In genomic region chr21:14616303-14617039, GRCh38 we compare ENCODE assay signal across 19 cellular contexts.
DNase-seq lines count a peak whose midpoint lies in the region; ATAC-seq and TF ChIP-seq lines count a peak whose summit lies in the region.
"Had no signal": no experiment of that assay in that cellular context is flagged by ENCODE, and none has a peak within 500 bp of the region (broad histone marks: within the 10 kb centered on the region; RNA-seq: fewer than 3 reads in every experiment).

No MANE protein-coding gene starts in this region.

- H4K20me1 ChIP-seq in GM23338 (replicated peaks; ENCODE audit: insufficient read depth): no peaks in the 10 kb centered on the region

- H3K27me3 ChIP-seq in GM23338 (ENCODE audit: insufficient read depth): no peaks in the 10 kb centered on the region
- H3K27me3 ChIP-seq: BE2C, Peyer's patch, sigmoid colon, tibial nerve had no signal

- H3K4me3 ChIP-seq in GM23338: peak overlapping the region; percentile 14
- H3K4me3 ChIP-seq: HAP-1, Peyer's patch, sigmoid colon, tibial nerve had no signal

- H3K4me1 Mint-ChIP-seq in GM23338: peaks cover 75% of the 10 kb centered on the region
- H3K4me1 Mint-ChIP-seq in activated naive CD8-positive, alpha-beta T cell treated with anti-CD3 and anti-CD28 coated beads, Interleukin-2, amount 50 U/mL, for 24 hours: peaks cover 47% of the 10 kb centered on the region

- peak overlapping the region; percentile 34 for H3K4me2 ChIP-seq in GM23338

- no peak overlapping the region for H2AFZ ChIP-seq in GM23338

- DNase-seq in GM23338 (ENCODE audit: low spot score) (peak; percentile 68), MV-4-11 (lab: John Stamatoyannopoulos, UW) (peak; percentile 24), kidney tubule cell (ENCODE audit: low spot score) (peak; percentile 13), 8988T (no peak), NCI-H1694 treated with DMSO at 0.1 percent for 48 hours (lab: John Stamatoyannopoulos, UW) (no peak), NCI-H1694 (lab: John Stamatoyannopoulos, UW) (no peak)
- no peak for DNase-seq in activated naive CD8-positive, alpha-beta T cell treated with anti-CD3 and anti-CD28 coated beads, Interleukin-2, amount 50 U/mL, for 24 hours
- DNase-seq: activated naive CD4-positive, alpha-beta T cell treated with anti-CD3 and anti-CD28 coated beads for 36 hours; BE2C; glutamatergic neuron; NCI-H2081; NCI-H69; occipital lobe; Peyer's patch; sigmoid colon had no signal

- H3F3A ChIP-seq in GM23338 (replicated peaks; ENCODE audit: low read depth): no peaks in the 10 kb centered on the region

- H3K36me3 ChIP-seq in GM23338 (ENCODE audit: insufficient read depth): peaks cover 8% of the 10 kb centered on the region
- H3K36me3 ChIP-seq: BE2C, HAP-1, Peyer's patch, sigmoid colon, tibial nerve had no signal

- peak overlapping the region; percentile 55 for H3K4me3 Mint-ChIP-seq in GM23338
- peak overlapping the region; percentile 36 for H3K4me3 Mint-ChIP-seq in activated naive CD8-positive, alpha-beta T cell treated with anti-CD3 and anti-CD28 coated beads, Interleukin-2, amount 50 U/mL, for 24 hours
- H3K4me3 Mint-ChIP-seq: activated naive CD4-positive, alpha-beta T cell treated with anti-CD3 and anti-CD28 coated beads for 36 hours had no signal

- H3K27ac ChIP-seq in GM23338 (ENCODE audit: low read depth): peak overlapping the region; percentile 96
- H3K27ac ChIP-seq: Peyer's patch, sigmoid colon, tibial nerve had no signal

- peaks cover 58% of the 10 kb centered on the region for H3K4me1 ChIP-seq in GM23338 (ENCODE audit: insufficient read depth)
- H3K4me1 ChIP-seq: BE2C, Peyer's patch, sigmoid colon, tibial nerve had no signal

- peaks cover 3% of the 10 kb centered on the region for H3K27me3 Mint-ChIP-seq in GM23338 (ENCODE audit: insufficient read depth, low read depth, poor library complexity)
- no peaks in the 10 kb centered on the region for H3K27me3 Mint-ChIP-seq in activated naive CD8-positive, alpha-beta T cell treated with anti-CD3 and anti-CD28 coated beads, Interleukin-2, amount 50 U/mL, for 24 hours

- no peaks in the 10 kb centered on the region for H3K9me2 ChIP-seq in GM23338 (ENCODE audit: insufficient read depth)

- H3K79me2 ChIP-seq in GM23338 (replicated peaks; ENCODE audit: insufficient read depth): no peaks in the 10 kb centered on the region

- TF ChIP-seq CTCF in GM23338 (conservative IDR thresholded peaks at IDR 0.05; ENCODE audit: low read depth in 2 of 2): no peak

- peaks cover 18% of the 10 kb centered on the region for H3K9me3 Mint-ChIP-seq in GM23338
- H3K9me3 Mint-ChIP-seq in activated naive CD8-positive, alpha-beta T cell treated with anti-CD3 and anti-CD28 coated beads, Interleukin-2, amount 50 U/mL, for 24 hours: peaks cover 15% of the 10 kb centered on the region

- H3K27ac Mint-ChIP-seq in GM23338: peak overlapping the region; percentile 97
- H3K27ac Mint-ChIP-seq in activated naive CD8-positive, alpha-beta T cell treated with anti-CD3 and anti-CD28 coated beads, Interleukin-2, amount 50 U/mL, for 24 hours: peak overlapping the region; percentile 82
- H3K27ac Mint-ChIP-seq: activated naive CD4-positive, alpha-beta T cell treated with anti-CD3 and anti-CD28 coated beads for 36 hours had no signal

- peaks cover 25% of the 10 kb centered on the region for H3K36me3 Mint-ChIP-seq in GM23338 (ENCODE audit: low read depth)
- H3K36me3 Mint-ChIP-seq in activated naive CD8-positive, alpha-beta T cell treated with anti-CD3 and anti-CD28 coated beads, Interleukin-2, amount 50 U/mL, for 24 hours (ENCODE audit: low read depth): peaks cover 10% of the 10 kb centered on the region

- peak; percentile 75 for ATAC-seq in GM23338
- ATAC-seq in activated naive CD8-positive, alpha-beta T cell treated with anti-CD3 and anti-CD28 coated beads, Interleukin-2, amount 50 U/mL, for 24 hours: peak; percentile 92
- ATAC-seq in HG03045 (IDR thresholded peaks at IDR 0.05; ENCODE audit: unreplicated experiment): no peak
- ATAC-seq: esophagus mucosa had no signal

TF ChIP-seq in GM23338, 12 proteins besides CTCF, POLR2A, EP300 and RAD21:
- TF ChIP-seq ZNF331 (CRISPR knock-in tag; IDR thresholded peaks at IDR 0.05; ENCODE audit: low read depth) (no peak), NANOG (IDR thresholded peaks at IDR 0.05; ENCODE audit: borderline replicate concordance) (peak; percentile 98)
TF ChIP-seq in GM23338: peak in this region for 1.

Comparison
In these comparisons a context has a peak if more than half of its experiments do, and no peak if none do; other contexts are left out.
1. DNase-seq: peak in GM23338 (single experiment), MV-4-11 (single experiment) and kidney tubule cell (single experiment); none in activated naive CD8-positive, alpha-beta T cell treated with anti-CD3 and anti-CD28 coated beads, Interleukin-2, amount 50 U/mL, for 24 hours (single experiment), 8988T (single experiment), NCI-H1694 treated with DMSO at 0.1 percent for 48 hours (single experiment) and NCI-H1694 (single experiment).